ENCODE assay signal across 9 cellular contexts in the genomic region with DNA sequence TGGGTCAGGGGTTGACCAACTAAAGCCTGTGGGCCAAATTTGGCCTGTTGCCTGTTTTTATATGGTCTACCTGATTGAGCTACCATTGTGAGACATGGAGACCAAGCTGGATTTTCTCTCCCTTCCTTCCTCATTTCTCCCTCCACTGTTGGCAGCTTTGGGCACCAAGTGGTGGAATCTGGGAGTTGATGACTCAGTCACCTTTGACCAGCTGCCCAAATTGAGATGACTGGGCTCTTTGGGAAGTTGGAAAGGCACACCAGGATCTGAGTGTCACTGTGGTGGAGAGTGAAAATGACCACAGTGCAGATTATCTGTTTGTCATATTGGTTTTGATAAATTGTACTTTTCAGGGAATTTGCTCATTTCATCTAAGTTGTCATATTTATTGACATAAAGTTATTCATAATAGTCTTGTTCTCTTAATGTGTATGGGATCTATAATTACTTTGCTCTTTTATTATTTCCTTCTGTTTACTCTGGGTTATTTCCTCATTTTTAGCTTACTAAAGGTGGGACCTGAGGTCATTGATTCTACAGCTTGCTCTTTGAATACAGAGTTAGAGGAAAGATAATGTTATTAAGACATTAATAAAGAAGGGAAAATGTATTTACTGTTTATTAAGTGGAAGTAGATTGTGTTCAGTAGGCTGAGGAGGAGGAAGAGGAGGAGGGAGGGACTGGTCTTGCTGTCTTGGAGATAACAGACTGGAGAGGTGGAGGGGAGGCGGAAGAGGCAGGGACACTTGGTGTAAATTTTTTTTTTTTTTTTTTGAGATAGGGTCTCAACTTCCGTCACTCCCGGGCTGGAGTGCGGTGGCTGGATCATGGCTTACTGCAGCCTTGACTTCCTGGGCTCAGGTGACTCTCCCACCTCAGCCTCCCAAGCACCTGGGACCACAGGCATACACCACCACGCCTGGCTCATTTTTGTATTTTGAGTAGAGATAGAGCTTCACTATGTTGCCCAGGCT. TPM values are rescaled to one million over a fixed set of nuclear protein-coding genes. Genes with fewer than 3 reads are reported as not detected.
A peak's percentile ranks its signal among the peaks of the same experiment; 100 is the strongest.
DNase-seq lines count a peak whose midpoint lies in the region; ATAC-seq and TF ChIP-seq lines count a peak whose summit lies in the region.
"Had no signal": no experiment of that assay in that cellular context is flagged by ENCODE, and none has a peak within 500 bp of the region (broad histone marks: within the 10 kb centered on the region; RNA-seq: fewer than 3 reads in every experiment).

No MANE protein-coding gene starts in this region.

- H3K27me3 ChIP-seq in skeletal muscle tissue (ENCODE audit: control insufficient read depth in 3 of 3, insufficient read depth in 3 of 3, low read length in 3 of 3), result no peaks in the 10 kb centered on the region
- H3K27me3 ChIP-seq: thyroid gland had no signal

- DNase-seq in H4 (ENCODE audit: low spot score) (peak; percentile 76), SW 1271 (lab: John Stamatoyannopoulos, UW) (peak; percentile 45 to 68), fibroblast of villous mesenchyme (ENCODE audit: low read depth) (peak; percentile 27), Ammon's horn (ENCODE audit: low spot score) (no peak)
- no peak for DNase-seq in activated CD8-positive, alpha-beta memory T cell treated with anti-CD3 and anti-CD28 coated beads for 24 hours
- DNase-seq: cerebellar nuclear complex had no signal

- TF ChIP-seq CTCF in fibroblast of villous mesenchyme (IDR thresholded peaks at IDR 0.05; ENCODE audit: insufficient read depth, low read depth, low read length), result no peak

- H3K27ac ChIP-seq in skeletal muscle tissue (ENCODE audit: low read depth, low read length), result peak overlapping the region; percentile 1
- H3K27ac ChIP-seq: thyroid gland had no signal

- no peak overlapping the region for H3K9ac ChIP-seq in skeletal muscle tissue (ENCODE audit: low read depth in 1 of 3, low read length in 3 of 3)

- no peaks in the 10 kb centered on the region for H3K36me3 ChIP-seq in skeletal muscle tissue (ENCODE audit: control insufficient read depth in 3 of 3, insufficient read depth in 3 of 3, low read length in 3 of 3)
- H3K36me3 ChIP-seq: thyroid gland had no signal

- ATAC-seq in GM18867 (IDR thresholded peaks at IDR 0.05; ENCODE audit: unreplicated experiment), result no peak

- H3K4me1 ChIP-seq in skeletal muscle tissue (ENCODE audit: control insufficient read depth in 3 of 3, insufficient read depth in 3 of 3, low read length in 3 of 3), result peaks cover 2 to 14% (median 5%) of the 10 kb centered on the region in 3 donors

- no peaks in the 10 kb centered on the region for H3K9me3 ChIP-seq in skeletal muscle tissue (ENCODE audit: control insufficient read depth in 3 of 3, low read length in 3 of 3)
- H3K9me3 ChIP-seq: thyroid gland had no signal

- H3K4me3 ChIP-seq in fibroblast of villous mesenchyme (ENCODE audit: low read depth, low read length) (no peak overlapping the region), skeletal muscle tissue (ENCODE audit: low read length in 3 of 3) (no peak overlapping the region)
- H3K4me3 ChIP-seq: thyroid gland had no signal

RNA-seq across cellular contexts. Expression of a gene that starts 31.8 kb away (rescaled TPM):
- 110 and 129 TPM in 2 replicates for total RNA-seq in H4 (2014; rRNA removed; shearing (Covaris generic))
- 30.0 and 56.1 TPM in 2 replicates for total RNA-seq in fibroblast of villous mesenchyme
- 20.9 TPM for total RNA-seq in skeletal muscle tissue

Comparison
In these comparisons a context has a peak if more than half of its experiments do, and no peak if none do; other contexts are left out.
1. DNase-seq: peak in H4 (single experiment), SW 1271 (2 of 2) and fibroblast of villous mesenchyme (single experiment); none in Ammon's horn (single experiment) and activated CD8-positive, alpha-beta memory T cell treated with anti-CD3 and anti-CD28 coated beads for 24 hours (single experiment).